ENCODE assay signal across 8 cellular contexts in genomic region chr6:85285934-85286333, GRCh38.
"Had no signal": no experiment of that assay in that cellular context is flagged by ENCODE, and none has a peak within 500 bp of the region (broad histone marks: within the 10 kb centered on the region; RNA-seq: fewer than 3 reads in every experiment).

No MANE protein-coding gene starts in this region.

- H3K4me3 ChIP-seq: GM12878 had no signal

- FAIRE-seq: G401.6, GM12878, GM12891, GM12892, GM18507, GM19239 had no signal

- DNase-seq: GDM1, GF-D8 had no signal
